In the genomic region with DNA sequence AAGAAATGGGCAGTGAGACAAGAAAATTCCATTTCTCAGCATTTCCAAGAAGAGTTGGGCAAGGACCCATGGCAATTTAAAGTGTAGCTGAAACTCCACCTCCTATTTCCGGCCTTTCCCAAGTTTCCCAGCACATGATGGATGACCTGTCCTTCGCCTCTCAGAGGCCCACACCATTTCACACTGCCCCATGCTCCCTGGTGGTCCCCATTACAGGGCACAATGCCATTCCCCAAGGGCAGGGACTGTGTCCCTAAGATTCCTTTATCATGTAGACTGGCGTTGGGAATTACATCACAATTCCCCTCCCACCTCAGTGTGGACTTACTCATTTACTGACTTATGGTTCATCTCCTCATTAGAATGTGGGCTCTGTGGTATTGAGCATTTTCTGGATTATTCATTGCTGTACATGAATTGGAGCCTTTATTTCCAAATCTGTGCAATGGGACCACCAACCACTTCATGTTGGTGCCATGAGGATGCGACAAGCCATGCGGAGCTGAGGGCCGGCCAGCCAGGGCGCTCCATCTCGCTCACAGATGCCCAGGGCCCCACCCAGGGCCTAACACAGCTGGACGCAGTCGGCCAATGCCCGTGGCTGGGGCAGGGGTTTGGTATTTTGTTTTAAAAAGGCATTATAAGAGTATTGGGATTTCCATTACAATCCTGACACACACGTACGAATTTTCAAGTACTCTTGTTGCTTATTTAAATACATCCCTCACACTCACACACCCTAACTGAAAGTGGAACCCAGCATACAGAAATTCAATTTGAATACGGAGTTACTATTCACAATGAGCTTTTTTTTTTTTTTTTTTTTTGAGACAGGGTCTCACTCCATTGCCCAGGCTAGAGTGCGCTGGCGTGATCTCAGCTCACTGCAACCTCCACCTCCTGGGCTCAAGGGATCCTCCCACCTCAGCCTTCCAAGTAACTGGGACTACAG, we compare ENCODE assay signal across 10 cellular contexts. TPM values are rescaled to one million over a fixed set of nuclear protein-coding genes. Genes with fewer than 3 reads are reported as not detected.
DNase-seq lines count a peak whose midpoint lies in the region; ATAC-seq and TF ChIP-seq lines count a peak whose summit lies in the region.
"Had no signal": no experiment of that assay in that cellular context is flagged by ENCODE, and none has a peak within 500 bp of the region (broad histone marks: within the 10 kb centered on the region; RNA-seq: fewer than 3 reads in every experiment).

No MANE protein-coding gene starts in this region.

- H4K20me1 ChIP-seq in MM.1S (ENCODE audit: insufficient read depth, low read length): no peaks in the 10 kb centered on the region

- H3K4me3 ChIP-seq in MM.1S (ENCODE audit: low read length) (no peak overlapping the region), fibroblast of pulmonary artery (replicated peaks; ENCODE audit: low read depth, low read length) (no peak overlapping the region), prostate gland (no peak overlapping the region)
- H3K4me3 ChIP-seq: pancreas had no signal

- TF ChIP-seq CTCF in MM.1S (IDR thresholded peaks at IDR 0.05; ENCODE audit: low read length) (no peak), fibroblast of pulmonary artery (IDR thresholded peaks at IDR 0.05; ENCODE audit: low read length, missing control alignments) (no peak), prostate gland (IDR thresholded peaks at IDR 0.05) (no peak)

- no peak overlapping the region for H3K27ac ChIP-seq in MM.1S (ENCODE audit: low read length)
- H3K27ac ChIP-seq in prostate gland: peak overlapping the region; percentile 62 to 74

- H2AFZ ChIP-seq in MM.1S (ENCODE audit: low read length): no peak overlapping the region

- H3F3A ChIP-seq in MM.1S (ENCODE audit: insufficient read depth, low read length): peaks cover 41% of the 10 kb centered on the region

- WGBS in prostate gland: 81% methylated on average over 16 of the region's 16 CpGs

- H3K9ac ChIP-seq in MM.1S (ENCODE audit: low read length): no peak overlapping the region; the same call in 1 of the 2 replicates

- ATAC-seq in HG02970 (IDR thresholded peaks at IDR 0.05; ENCODE audit: low FRiP score, unreplicated experiment): no peak
- ATAC-seq: Panc1, pancreas had no signal

- H3K9me3 ChIP-seq in MM.1S (replicated peaks; ENCODE audit: insufficient read depth, low read length) (no peaks in the 10 kb centered on the region), prostate gland (no peaks in the 10 kb centered on the region)
- H3K9me3 ChIP-seq: pancreas had no signal

- no peak for TF ChIP-seq POLR2A in prostate gland (IDR thresholded peaks at IDR 0.05)

- DNase-seq in EL (peak; percentile 20), MM.1S (no peak), fibroblast of pulmonary artery (ENCODE audit: low read depth) (peak; percentile 82), prostate gland (ENCODE audit: low spot score) (no peak), HPDE6-E6E7 (ENCODE audit: extremely low spot score) (no peak), KBM-7 (no peak)
- DNase-seq in activated naive CD4-positive, alpha-beta T cell treated with Interleukin-2 at 50 U/mL for 16 hours: no peak

- H3K4me2 ChIP-seq in MM.1S (ENCODE audit: low read depth, low read length): peak overlapping the region; percentile 99; the same call in 1 of the 2 replicates

- H3K4me1 ChIP-seq in MM.1S (ENCODE audit: low read length) (peaks cover 41% of the 10 kb centered on the region), prostate gland (replicated peaks) (peaks cover 21% of the 10 kb centered on the region)

- 0 out of 2 replicates have a peak, but pooled peaks cover 4% of the 10 kb centered on the region for H3K36me3 ChIP-seq in MM.1S (replicated peaks; ENCODE audit: insufficient read depth, low read length)
- no peaks in the 10 kb centered on the region for H3K36me3 ChIP-seq in prostate gland

- no peaks in the 10 kb centered on the region for H3K9me2 ChIP-seq in MM.1S (replicated peaks; ENCODE audit: insufficient read depth, low read length)

- in situ Hi-C loops in KBM-7 (cut with MboI; ENCODE audit: low pct_unique_long_range_greater_than_20kb, low sequenced_read_pairs): no loop called here

- H3K27me3 ChIP-seq in MM.1S (replicated peaks; ENCODE audit: insufficient read depth, low read length) (no peaks in the 10 kb centered on the region), prostate gland (replicated peaks; ENCODE audit: insufficient read depth) (no peaks in the 10 kb centered on the region)
- H3K27me3 ChIP-seq: pancreas had no signal

- H3K79me2 ChIP-seq in MM.1S (ENCODE audit: low read length): peaks cover 99% of the 10 kb centered on the region

- intact Hi-C loops in prostate gland (cut with DNase I): loop anchor here (10.0 kb wide), 2 partner anchors 1418 to 1698 kb away; a partner anchor contains a TSS

RNA-seq across cellular contexts. Expression of a gene that starts 5.4 kb away (rescaled TPM):
- total RNA-seq in prostate gland: 100 to 1,000 TPM; 111 to 170 TPM

RNA-seq across cellular contexts. Expression of a gene that starts 29.4 kb away (rescaled TPM):
- total RNA-seq in prostate gland: not detected

RNA-seq across cellular contexts. Expression of a gene that starts 60.0 kb away (rescaled TPM):
- total RNA-seq in prostate gland: 10 to 100 TPM; 70.5 to 93.8 TPM

Comparison
In these comparisons a context has a peak if more than half of its experiments do, and no peak if none do; other contexts are left out.
1. DNase-seq: peak in EL (single experiment) and fibroblast of pulmonary artery (single experiment); none in MM.1S (single experiment), prostate gland (single experiment), HPDE6-E6E7 (single experiment), activated naive CD4-positive, alpha-beta T cell treated with Interleukin-2 at 50 U/mL for 16 hours (single experiment) and KBM-7 (single experiment).